In genomic region chr10:86946215-86947170, GRCh38 we compare ENCODE assay signal across 11 cellular contexts. TPM values are rescaled to one million over a fixed set of nuclear protein-coding genes. Genes with fewer than 3 reads are reported as not detected.
A peak's percentile ranks its signal among the peaks of the same experiment; 100 is the strongest.
DNase-seq lines count a peak whose midpoint lies in the region; ATAC-seq and TF ChIP-seq lines count a peak whose summit lies in the region.
"Had no signal": no experiment of that assay in that cellular context is flagged by ENCODE, and none has a peak within 500 bp of the region (broad histone marks: within the 10 kb centered on the region; RNA-seq: fewer than 3 reads in every experiment).

No MANE protein-coding gene starts in this region.

- no peak for ATAC-seq in activated CD4-positive, alpha-beta T cell treated with anti-CD3 and anti-CD28 coated beads for 36 hours
- no peak for ATAC-seq in GM18519 (IDR thresholded peaks at IDR 0.05; ENCODE audit: low FRiP score, unreplicated experiment)
- ATAC-seq: activated T-cell treated with anti-CD3 and anti-CD28 coated beads, Interleukin-2, amount 50 U/mL, for 72 hours had no signal

- H3K27ac ChIP-seq in right atrium auricular region = no peak overlapping the region

- peak; percentile 3 for DNase-seq in activated CD4-positive, alpha-beta T cell treated with anti-CD3 and anti-CD28 coated beads for 1 hour
- DNase-seq in activated CD4-positive, alpha-beta T cell treated with anti-CD3 and anti-CD28 coated beads for 36 hours = no peak
- peak; percentile 38 to 69 for DNase-seq in SHP77 (lab: John Stamatoyannopoulos, UW)
- DNase-seq in right atrium auricular region (ENCODE audit: low spot score) = peak; percentile 59
- DNase-seq in type B pancreatic cell (ENCODE audit: extremely low spot score, unreplicated experiment) = peak; percentile 64
- DNase-seq in stimulated activated CD4-positive, alpha-beta T cell treated with anti-CD3 and anti-CD28 coated beads, Interleukin-4, amount 100 ng/mL, for 1 hour = no peak
- DNase-seq in GM10266 (ENCODE audit: extremely low spot score) = no peak
- DNase-seq: activated CD4-positive, CD25-positive, alpha-beta regulatory T cell; activated T-cell treated with anti-CD3 and anti-CD28 coated beads, Interleukin-2, amount 50 U/mL, for 72 hours; NCI-H524 treated with DMSO at 0.1 percent for 48 hours had no signal

- no peak overlapping the region for H3K4me3 Mint-ChIP-seq in activated CD4-positive, alpha-beta T cell treated with anti-CD3 and anti-CD28 coated beads for 36 hours
- no peak overlapping the region for H3K4me3 Mint-ChIP-seq in type B pancreatic cell
- H3K4me3 Mint-ChIP-seq: activated T-cell treated with anti-CD3 and anti-CD28 coated beads, Interleukin-2, amount 50 U/mL, for 72 hours had no signal

- H3K27ac Mint-ChIP-seq in activated CD4-positive, alpha-beta T cell treated with anti-CD3 and anti-CD28 coated beads for 36 hours = no peak overlapping the region
- no peak overlapping the region for H3K27ac Mint-ChIP-seq in type B pancreatic cell
- H3K27ac Mint-ChIP-seq: activated T-cell treated with anti-CD3 and anti-CD28 coated beads, Interleukin-2, amount 50 U/mL, for 72 hours had no signal

- no peak overlapping the region for H3K4me3 ChIP-seq in right atrium auricular region

- no peak for TF ChIP-seq CTCF in right atrium auricular region (IDR thresholded peaks at IDR 0.05)
- TF ChIP-seq CTCF in type B pancreatic cell (conservative IDR thresholded peaks at IDR 0.05) = no peak
- no peak for TF ChIP-seq CTCF in GM10266 (IDR thresholded peaks at IDR 0.05; ENCODE audit: control insufficient read depth, insufficient read depth, low read depth, missing control alignments)

- CTCF ChIA-PET in activated CD4-positive, alpha-beta T cell treated with anti-CD3 and anti-CD28 coated beads for 36 hours (lab: Charles Lee) = interaction anchor here (0.5 to 1.5 kb wide), 4 partner anchors 10 to 141 kb away, joined by 3 to 4 read pairs (median 3); no protein-coding TSS in a partner anchor

- intact Hi-C loops in activated CD4-positive, alpha-beta T cell treated with anti-CD3 and anti-CD28 coated beads for 36 hours (cut with DNase I, micrococcal nuclease) = no loop called here

- no peaks in the 10 kb centered on the region for H3K27me3 ChIP-seq in right atrium auricular region

- H3K4me1 Mint-ChIP-seq in activated CD4-positive, alpha-beta T cell treated with anti-CD3 and anti-CD28 coated beads for 36 hours = peaks cover 5% of the 10 kb centered on the region
- H3K4me1 Mint-ChIP-seq in type B pancreatic cell (ENCODE audit: unreplicated experiment) = peaks cover 24% of the 10 kb centered on the region

- peaks cover 0 to 41% of the 10 kb centered on the region in 2 donors for H3K4me1 ChIP-seq in right atrium auricular region

- no peaks in the 10 kb centered on the region for H3K36me3 ChIP-seq in right atrium auricular region

- POLR2A ChIA-PET in activated CD4-positive, alpha-beta T cell treated with anti-CD3 and anti-CD28 coated beads for 36 hours (lab: Charles Lee) = no interaction called here

- H3K9me3 Mint-ChIP-seq in activated CD4-positive, alpha-beta T cell treated with anti-CD3 and anti-CD28 coated beads for 36 hours (ENCODE audit: low read depth) = no peaks in the 10 kb centered on the region
- H3K9me3 Mint-ChIP-seq in type B pancreatic cell = no peaks in the 10 kb centered on the region

- H3K27me3 Mint-ChIP-seq in activated CD4-positive, alpha-beta T cell treated with anti-CD3 and anti-CD28 coated beads for 36 hours = no peaks in the 10 kb centered on the region
- peaks cover 4% of the 10 kb centered on the region for H3K27me3 Mint-ChIP-seq in type B pancreatic cell

- no peaks in the 10 kb centered on the region for H3K36me3 Mint-ChIP-seq in activated CD4-positive, alpha-beta T cell treated with anti-CD3 and anti-CD28 coated beads for 36 hours (ENCODE audit: low read depth)
- no peaks in the 10 kb centered on the region for H3K36me3 Mint-ChIP-seq in type B pancreatic cell

- H3K9me3 ChIP-seq in right atrium auricular region = no peaks in the 10 kb centered on the region

RNA-seq across cellular contexts. Expression of gene MMRN2, which starts 10.9 kb away (rescaled TPM):
- total RNA-seq in activated CD4-positive, alpha-beta T cell treated with anti-CD3 and anti-CD28 coated beads for 36 hours = not detected
- 10 to 100 TPM; 57.0 to 81.3 TPM for total RNA-seq in right atrium auricular region
- 4.0 and 5.5 TPM in 2 replicates for total RNA-seq in type B pancreatic cell (ENCODE audit: low replicate concordance)

RNA-seq across cellular contexts. Expression of gene SNCG, which starts 11.9 kb away (rescaled TPM):
- total RNA-seq in activated CD4-positive, alpha-beta T cell treated with anti-CD3 and anti-CD28 coated beads for 36 hours = not detected
- 10 to 100 TPM; 20.9 to 33.8 TPM for total RNA-seq in right atrium auricular region
- 60.4 and 77.6 TPM in 2 replicates for total RNA-seq in type B pancreatic cell (ENCODE audit: low replicate concordance)
- total RNA-seq: activated T-cell treated with anti-CD3 and anti-CD28 coated beads, Interleukin-2, amount 50 U/mL, for 72 hours had no signal

RNA-seq across cellular contexts. Expression of gene ADIRF, which starts 21.8 kb away (rescaled TPM):
- total RNA-seq in activated CD4-positive, alpha-beta T cell treated with anti-CD3 and anti-CD28 coated beads for 36 hours = not detected
- 100 to 1,000 TPM in 1 of 2 donors, 10 to 100 TPM in 1; 67.8 to 195 TPM for total RNA-seq in right atrium auricular region
- 1.5 TPM in 1 of 2 replicates, not detected in the other for total RNA-seq in type B pancreatic cell (ENCODE audit: low replicate concordance)
- total RNA-seq: activated T-cell treated with anti-CD3 and anti-CD28 coated beads, Interleukin-2, amount 50 U/mL, for 72 hours had no signal

Comparison
In these comparisons a context has a peak if more than half of its experiments do, and no peak if none do; other contexts are left out.
1. DNase-seq: peak in activated CD4-positive, alpha-beta T cell treated with anti-CD3 and anti-CD28 coated beads for 1 hour (single experiment), SHP77 (2 of 2), right atrium auricular region (single experiment) and type B pancreatic cell (single experiment); none in activated CD4-positive, alpha-beta T cell treated with anti-CD3 and anti-CD28 coated beads for 36 hours (single experiment), stimulated activated CD4-positive, alpha-beta T cell treated with anti-CD3 and anti-CD28 coated beads, Interleukin-4, amount 100 ng/mL, for 1 hour (single experiment) and GM10266 (single experiment).
2. RNA of gene SNCG, which starts 11.9 kb away (total RNA-seq): 60.4 to 77.6 TPM in type B pancreatic cell and 20.9 to 33.8 TPM in right atrium auricular region; not detected in activated CD4-positive, alpha-beta T cell treated with anti-CD3 and anti-CD28 coated beads for 36 hours; every median in the first group is over 10 times any median in the second.
3. RNA of gene ADIRF, which starts 21.8 kb away (total RNA-seq): 67.8 to 195 TPM in right atrium auricular region; not detected in activated CD4-positive, alpha-beta T cell treated with anti-CD3 and anti-CD28 coated beads for 36 hours and 1.5 TPM in type B pancreatic cell; every median in the first group is over 10 times any median in the second.